ENCODE assay signal across 17 cellular contexts in genomic region chr6:14816106-14816864, GRCh38.
A peak's percentile ranks its signal among the peaks of the same experiment; 100 is the strongest.
DNase-seq lines count a peak whose midpoint lies in the region; ATAC-seq and TF ChIP-seq lines count a peak whose summit lies in the region.
"Had no signal": no experiment of that assay in that cellular context is flagged by ENCODE, and none has a peak within 500 bp of the region (broad histone marks: within the 10 kb centered on the region; RNA-seq: fewer than 3 reads in every experiment).

No MANE protein-coding gene starts in this region.

- no peaks in the 10 kb centered on the region for H3F3A ChIP-seq in GM23338 (replicated peaks; ENCODE audit: low read depth)

- H3K27ac ChIP-seq in GM23338 (ENCODE audit: low read depth) = peak overlapping the region; percentile 19; the same call in 1 of the 2 replicates
- H3K27ac ChIP-seq: C4-2B, colonic mucosa, prostate gland, SJCRH30 had no signal

- no peaks in the 10 kb centered on the region for H3K79me2 ChIP-seq in GM23338 (replicated peaks; ENCODE audit: insufficient read depth)

- no peaks in the 10 kb centered on the region for H3K36me3 ChIP-seq in GM23338 (ENCODE audit: insufficient read depth)
- H3K36me3 ChIP-seq: colonic mucosa, prostate gland, SJCRH30 had no signal

- no peak overlapping the region for H3K27ac Mint-ChIP-seq in GM23338
- H3K27ac Mint-ChIP-seq in osteocyte (ENCODE audit: unreplicated experiment) = no peak overlapping the region
- H3K27ac Mint-ChIP-seq: activated CD4-positive, alpha-beta T cell treated with anti-CD3 and anti-CD28 coated beads for 36 hours; stimulated activated memory B cell treated with anti-CD40 and anti-IgM and Interleukin-4, amounts not matched to agents 10 μg/mL and 1 μg/mL and 100 μg/mL, for 72 hours had no signal

- no peak overlapping the region for H2AFZ ChIP-seq in GM23338

- no peaks in the 10 kb centered on the region for H3K9me3 Mint-ChIP-seq in GM23338
- no peaks in the 10 kb centered on the region for H3K9me3 Mint-ChIP-seq in osteocyte (ENCODE audit: unreplicated experiment)
- H3K9me3 Mint-ChIP-seq: naive B cell; stimulated activated memory B cell treated with anti-CD40 and anti-IgM and Interleukin-4, amounts not matched to agents 10 μg/mL and 1 μg/mL and 100 μg/mL, for 72 hours had no signal

- peaks cover 6% of the 10 kb centered on the region; the same call in 1 of the 2 replicates for H3K9me2 ChIP-seq in GM23338 (ENCODE audit: insufficient read depth)

- no peak; the same call in 2 of the 3 replicates for ATAC-seq in GM23338
- ATAC-seq in GM21825 (IDR thresholded peaks at IDR 0.05; ENCODE audit: unreplicated experiment) = no peak
- ATAC-seq: activated CD4-positive, alpha-beta T cell treated with anti-CD3 and anti-CD28 coated beads for 36 hours; stimulated activated memory B cell treated with anti-CD40 and anti-IgM and Interleukin-4, amounts not matched to agents 10 μg/mL and 1 μg/mL and 100 μg/mL, for 72 hours had no signal

- no peak overlapping the region for H3K4me3 ChIP-seq in GM23338
- H3K4me3 ChIP-seq in fibroblast of pulmonary artery (replicated peaks; ENCODE audit: low read depth, low read length) = no peak overlapping the region
- no peak overlapping the region for H3K4me3 ChIP-seq in retinal pigment epithelial cell (ENCODE audit: low read length)
- H3K4me3 ChIP-seq: colonic mucosa, prostate gland, SJCRH30 had no signal

- peaks cover 9% of the 10 kb centered on the region for H3K4me1 ChIP-seq in GM23338 (ENCODE audit: insufficient read depth)
- H3K4me1 ChIP-seq: colonic mucosa, prostate gland, SJCRH30 had no signal

- H4K20me1 ChIP-seq in GM23338 (replicated peaks; ENCODE audit: insufficient read depth) = no peaks in the 10 kb centered on the region

- no peak overlapping the region for H3K4me3 Mint-ChIP-seq in GM23338
- no peak overlapping the region for H3K4me3 Mint-ChIP-seq in osteocyte (ENCODE audit: unreplicated experiment)
- H3K4me3 Mint-ChIP-seq: activated CD4-positive, alpha-beta T cell treated with anti-CD3 and anti-CD28 coated beads for 36 hours; naive B cell; stimulated activated memory B cell treated with anti-CD40 and anti-IgM and Interleukin-4, amounts not matched to agents 10 μg/mL and 1 μg/mL and 100 μg/mL, for 72 hours had no signal

- H3K4me2 ChIP-seq in GM23338 = no peak overlapping the region

- H3K27me3 Mint-ChIP-seq in GM23338 (ENCODE audit: insufficient read depth, low read depth, poor library complexity) (peaks cover 5% of the 10 kb centered on the region), osteocyte (ENCODE audit: unreplicated experiment) (no peaks in the 10 kb centered on the region)
- H3K27me3 Mint-ChIP-seq: activated CD4-positive, alpha-beta T cell treated with anti-CD3 and anti-CD28 coated beads for 36 hours; stimulated activated memory B cell treated with anti-CD40 and anti-IgM and Interleukin-4, amounts not matched to agents 10 μg/mL and 1 μg/mL and 100 μg/mL, for 72 hours had no signal

- DNase-seq in GM23338 (ENCODE audit: low spot score) = no peak
- peak; percentile 61 for DNase-seq in RPMI7951 (ENCODE audit: low read depth)
- peak; percentile 32 for DNase-seq in fibroblast of pulmonary artery (ENCODE audit: low read depth)
- DNase-seq in retinal pigment epithelial cell (ENCODE audit: low read depth) = peak; percentile 81
- DNase-seq in activated naive CD4-positive, alpha-beta T cell treated with Interleukin-2 at 50 U/mL for 16 hours = no peak
- no peak for DNase-seq in osteocyte (ENCODE audit: extremely low spot score, unreplicated experiment)
- DNase-seq: activated CD4-positive, alpha-beta T cell treated with anti-CD3 and anti-CD28 coated beads for 36 hours; colonic mucosa; DMS53; naive B cell; NCI-H1694 treated with DMSO at 0.1 percent for 48 hours; T1000 had no signal

- TF ChIP-seq CTCF in GM23338 (conservative IDR thresholded peaks at IDR 0.05; ENCODE audit: low read depth in 2 of 2) (no peak), fibroblast of pulmonary artery (IDR thresholded peaks at IDR 0.05; ENCODE audit: low read length, missing control alignments) (no peak), retinal pigment epithelial cell (conservative IDR thresholded peaks at IDR 0.05; ENCODE audit: low read depth, low read length) (no peak), osteocyte (IDR thresholded peaks at IDR 0.05) (no peak)

- no peaks in the 10 kb centered on the region for H3K27me3 ChIP-seq in GM23338 (ENCODE audit: insufficient read depth)
- H3K27me3 ChIP-seq: colonic mucosa, SJCRH30 had no signal

- H3K4me1 Mint-ChIP-seq in GM23338 (peaks cover 17% of the 10 kb centered on the region), osteocyte (ENCODE audit: unreplicated experiment) (no peaks in the 10 kb centered on the region)

- no peaks in the 10 kb centered on the region; the same call in 1 of the 3 replicates for H3K36me3 Mint-ChIP-seq in GM23338 (ENCODE audit: low read depth)
- H3K36me3 Mint-ChIP-seq in osteocyte (ENCODE audit: unreplicated experiment) = no peaks in the 10 kb centered on the region
- H3K36me3 Mint-ChIP-seq: stimulated activated memory B cell treated with anti-CD40 and anti-IgM and Interleukin-4, amounts not matched to agents 10 μg/mL and 1 μg/mL and 100 μg/mL, for 72 hours had no signal

TF ChIP-seq in GM23338, 12 proteins besides CTCF, POLR2A, EP300 and RAD21:
- TF ChIP-seq EZH2 (IDR thresholded peaks at IDR 0.05; ENCODE audit: low read depth, unreplicated experiment) (no peak), EZH2phosphoT487 (IDR thresholded peaks at IDR 0.05; ENCODE audit: unreplicated experiment) (no peak), ZNF462 (CRISPR knock-in tag; IDR thresholded peaks at IDR 0.05) (no peak), ZNF114 (CRISPR knock-in tag; IDR thresholded peaks at IDR 0.05) (no peak), POLR2AphosphoS5 (IDR thresholded peaks at IDR 0.05; ENCODE audit: low read depth) (no peak), ETS1 (IDR thresholded peaks at IDR 0.05) (no peak)
TF ChIP-seq in GM23338: peak in this region for 0.

Comparison
In these comparisons a context has a peak if more than half of its experiments do, and no peak if none do; other contexts are left out.
1. DNase-seq: peak in RPMI7951 (single experiment), fibroblast of pulmonary artery (single experiment) and retinal pigment epithelial cell (single experiment); none in GM23338 (single experiment), activated naive CD4-positive, alpha-beta T cell treated with Interleukin-2 at 50 U/mL for 16 hours (single experiment) and osteocyte (single experiment).